1 cellular context compared by ENCODE assay signal in the genomic region with DNA sequence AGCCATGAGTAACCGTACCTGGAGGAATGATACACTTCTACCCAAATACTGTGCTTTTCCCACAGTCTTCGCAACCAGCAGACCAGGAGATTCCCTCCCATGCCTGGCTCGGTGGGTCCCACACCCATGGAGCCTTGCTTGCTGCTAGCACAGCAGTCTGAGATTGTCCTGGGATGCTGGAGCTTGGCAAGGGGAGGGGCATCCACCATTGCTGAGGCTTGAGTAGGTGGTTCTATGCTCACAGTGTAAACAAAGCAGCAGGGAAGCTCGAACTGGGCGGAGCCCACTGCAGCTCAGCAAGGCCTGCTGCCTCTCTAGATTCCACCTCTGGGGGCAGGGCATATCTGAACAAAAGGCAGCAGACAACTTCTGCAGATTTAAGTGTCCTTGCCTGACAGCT.
TF ChIP-seq lines count a peak whose summit lies in the region.

No MANE protein-coding gene starts in this region.

TF ChIP-seq in HEK293, 187 proteins besides CTCF, POLR2A, EP300 and RAD21 (continued from another document):
- TF ChIP-seq, protein P1, sequence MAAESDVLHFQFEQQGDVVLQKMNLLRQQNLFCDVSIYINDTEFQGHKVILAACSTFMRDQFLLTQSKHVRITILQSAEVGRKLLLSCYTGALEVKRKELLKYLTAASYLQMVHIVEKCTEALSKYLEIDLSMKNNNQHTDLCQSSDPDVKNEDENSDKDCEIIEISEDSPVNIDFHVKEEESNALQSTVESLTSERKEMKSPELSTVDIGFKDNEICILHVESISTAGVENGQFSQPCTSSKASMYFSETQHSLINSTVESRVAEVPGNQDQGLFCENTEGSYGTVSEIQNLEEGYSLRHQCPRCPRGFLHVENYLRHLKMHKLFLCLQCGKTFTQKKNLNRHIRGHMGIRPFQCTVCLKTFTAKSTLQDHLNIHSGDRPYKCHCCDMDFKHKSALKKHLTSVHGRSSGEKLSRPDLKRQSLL (tag by site-specific recombination; IDR thresholded peaks at IDR 0.05): peak; percentile 85; the same call in 1 of the 2 replicates
- peak; percentile 80 for TF ChIP-seq ZFP69B (tag by site-specific recombination; IDR thresholded peaks at IDR 0.05)
- TF ChIP-seq, protein P2, sequence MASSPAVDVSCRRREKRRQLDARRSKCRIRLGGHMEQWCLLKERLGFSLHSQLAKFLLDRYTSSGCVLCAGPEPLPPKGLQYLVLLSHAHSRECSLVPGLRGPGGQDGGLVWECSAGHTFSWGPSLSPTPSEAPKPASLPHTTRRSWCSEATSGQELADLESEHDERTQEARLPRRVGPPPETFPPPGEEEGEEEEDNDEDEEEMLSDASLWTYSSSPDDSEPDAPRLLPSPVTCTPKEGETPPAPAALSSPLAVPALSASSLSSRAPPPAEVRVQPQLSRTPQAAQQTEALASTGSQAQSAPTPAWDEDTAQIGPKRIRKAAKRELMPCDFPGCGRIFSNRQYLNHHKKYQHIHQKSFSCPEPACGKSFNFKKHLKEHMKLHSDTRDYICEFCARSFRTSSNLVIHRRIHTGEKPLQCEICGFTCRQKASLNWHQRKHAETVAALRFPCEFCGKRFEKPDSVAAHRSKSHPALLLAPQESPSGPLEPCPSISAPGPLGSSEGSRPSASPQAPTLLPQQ (tag by site-specific recombination; IDR thresholded peaks at IDR 0.05): peak; percentile 65; the same call in 1 of the 2 replicates
- TF ChIP-seq ZFHX2 (tag by site-specific recombination; conservative IDR thresholded peaks at IDR 0.05): peak; percentile 37; the same call in 1 of the 2 replicates
